ENCODE assay signal across 24 cellular contexts in the genomic region with DNA sequence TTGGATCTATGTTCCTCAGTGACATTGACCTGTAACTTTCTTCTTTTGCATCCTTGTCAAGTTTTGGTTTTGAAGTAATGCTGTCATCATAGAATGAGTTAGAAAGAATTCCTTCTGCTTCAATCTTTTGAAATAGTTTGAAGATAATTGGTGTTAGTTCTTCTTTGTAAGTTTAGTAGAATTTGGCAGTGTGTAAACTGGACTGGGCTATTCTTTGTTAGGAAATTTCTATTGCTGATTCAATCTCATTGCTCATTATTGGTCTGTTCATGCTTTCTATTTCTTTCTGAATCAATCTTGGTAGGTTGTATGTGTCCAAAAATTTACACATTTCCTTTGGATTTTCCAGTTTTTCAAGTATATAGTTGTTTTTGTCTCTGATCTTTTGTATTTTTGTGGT.
"Had no signal": no experiment of that assay in that cellular context is flagged by ENCODE, and none has a peak within 500 bp of the region (broad histone marks: within the 10 kb centered on the region; RNA-seq: fewer than 3 reads in every experiment).

No MANE protein-coding gene starts in this region.

- H3K36me3 ChIP-seq: ascending aorta, gastrocnemius medialis, heart right ventricle had no signal

- DNase-seq: activated CD4-positive, alpha-beta memory T cell treated with anti-CD3 and anti-CD28 coated beads for 36 hours; activated CD4-positive, alpha-beta T cell treated with anti-CD3 and anti-CD28 coated beads for 36 hours; activated CD4-positive, alpha-beta T cell treated with anti-CD3 and anti-CD28 coated beads, Interleukin-2, amount 10 ng/mL, durations not matched to agents 24 days and 14 days; activated CD4-positive, CD25-positive, alpha-beta regulatory T cell; activated CD4-positive, CD25-positive, alpha-beta regulatory T cell treated with anti-CD3 and anti-CD28 coated beads, Interleukin-2, amount 50 U/mL, for 72 hours; activated CD8-positive, alpha-beta memory T cell treated with anti-CD3 and anti-CD28 coated beads, Interleukin-2, amount 10 ng/mL, durations not matched to agents 7 days and 5 days; activated CD8-positive, alpha-beta memory T cell treated with anti-CD3 and anti-CD28 coated beads, Interleukin-2, amount 50 U/mL, for 4 hours; activated CD8-positive, alpha-beta T cell treated with anti-CD3 and anti-CD28 coated beads, Interleukin-2, amount 10 ng/mL, durations not matched to agents 7 days and 5 days; activated effector memory CD4-positive, alpha-beta T cell treated with anti-CD3 and anti-CD28 coated beads, Interleukin-2, amount 50 U/mL, for 16 hours; activated naive CD4-positive, alpha-beta T cell treated with anti-CD3 and anti-CD28 coated beads for 36 hours; activated naive CD8-positive, alpha-beta T cell treated with anti-CD3 and anti-CD28 coated beads for 36 hours; activated naive CD8-positive, alpha-beta T cell treated with anti-CD3 and anti-CD28 coated beads, Interleukin-2, amount 50 U/mL, for 24 hours; activated T-cell treated with anti-CD3 and anti-CD28 coated beads, Interleukin-2, amount 50 U/mL, for 1 hour; activated T-cell treated with anti-CD3 and anti-CD28 coated beads, Interleukin-2, amount 50 U/mL, for 48 hours; dorsolateral prefrontal cortex; effector memory CD4-positive, alpha-beta T cell; endodermal cell; foreskin keratinocyte; gastrocnemius medialis; heart right ventricle; T-helper 2 cell had no signal

- H3K9me3 ChIP-seq: ascending aorta, gastrocnemius medialis, heart right ventricle had no signal

- H3K27ac ChIP-seq: ascending aorta, dorsolateral prefrontal cortex, foreskin keratinocyte, heart right ventricle had no signal

- H3K4me3 ChIP-seq: ascending aorta, coronary artery, dorsolateral prefrontal cortex, gastrocnemius medialis, heart right ventricle had no signal

- H3K4me1 ChIP-seq: ascending aorta, foreskin keratinocyte had no signal

- ATAC-seq: activated CD4-positive, alpha-beta T cell treated with anti-CD3 and anti-CD28 coated beads for 36 hours; activated CD8-positive, alpha-beta memory T cell treated with anti-CD3 and anti-CD28 coated beads, Interleukin-2, amount 10 ng/mL, durations not matched to agents 7 days and 5 days; activated CD8-positive, alpha-beta T cell treated with anti-CD3 and anti-CD28 coated beads, Interleukin-2, amount 10 ng/mL, durations not matched to agents 7 days and 5 days; activated naive CD8-positive, alpha-beta T cell treated with anti-CD3 and anti-CD28 coated beads, Interleukin-2, amount 50 U/mL, for 24 hours; esophagus mucosa; foreskin keratinocyte; gastrocnemius medialis had no signal

- H3K27me3 ChIP-seq: ascending aorta, dorsolateral prefrontal cortex, foreskin keratinocyte, gastrocnemius medialis, heart right ventricle had no signal
